18 cellular contexts compared by ENCODE assay signal in genomic region chr18:46388295-46388694, GRCh38.
DNase-seq lines count a peak whose midpoint lies in the region; ATAC-seq, FAIRE-seq and TF ChIP-seq lines count a peak whose summit lies in the region.
"Had no signal": no experiment of that assay in that cellular context is flagged by ENCODE, and none has a peak within 500 bp of the region (broad histone marks: within the 10 kb centered on the region; RNA-seq: fewer than 3 reads in every experiment).

No MANE protein-coding gene starts in this region.

- H3K4me2 ChIP-seq in keratinocyte (ENCODE audit: control insufficient read depth, extremely low read depth, insufficient read depth, low read depth, low read length), result peak overlapping the region; percentile 93
- H3K4me2 ChIP-seq: A549 had no signal

- no peak overlapping the region for H3K27ac Mint-ChIP-seq in activated CD4-positive, alpha-beta T cell treated with anti-CD3 and anti-CD28 coated beads for 36 hours
- H3K27ac Mint-ChIP-seq: IgD-negative memory B cell had no signal

- H3K4me3 Mint-ChIP-seq in activated CD4-positive, alpha-beta T cell treated with anti-CD3 and anti-CD28 coated beads for 36 hours, result no peak overlapping the region
- H3K4me3 Mint-ChIP-seq: IgD-negative memory B cell had no signal

- H3K4me1 ChIP-seq in keratinocyte (ENCODE audit: control insufficient read depth, extremely low read depth, insufficient read depth, low read length) (peaks cover 26% of the 10 kb centered on the region), skeletal muscle tissue (ENCODE audit: control insufficient read depth in 3 of 3, insufficient read depth in 3 of 3, low read length in 3 of 3) (peaks cover 21 to 29% (median 27%) of the 10 kb centered on the region in 3 donors)
- H3K4me1 ChIP-seq: A549, Caco-2 had no signal

- DNase-seq in RWPE1 (ENCODE audit: low spot score) (no peak), bronchial epithelial cell (ENCODE audit: low read depth) (peak; percentile 61), keratinocyte (ENCODE audit: low read depth, low spot score) (peak; percentile 56), RPMI8226 (no peak)
- DNase-seq in activated CD4-positive, alpha-beta T cell treated with anti-CD3 and anti-CD28 coated beads for 36 hours, result no peak
- DNase-seq: Caco-2; GM23248; MV-4-11; NCI-H1436; NCI-H2029 treated with DMSO at 0.1 percent for 48 hours; NCI-H2227 treated with DMSO at 0.1 percent for 48 hours; NCI-H526 treated with DMSO at 0.1 percent for 48 hours; NK-92 treated with Interleukin-12 subunit alpha and Interleukin-12 subunit beta, amount 100 ng/mL, for 24 hours had no signal

- no peaks in the 10 kb centered on the region for H3K4me1 Mint-ChIP-seq in activated CD4-positive, alpha-beta T cell treated with anti-CD3 and anti-CD28 coated beads for 36 hours

- H3K27ac ChIP-seq in RWPE1, result peak overlapping the region; percentile 93
- peak overlapping the region; percentile 87 for H3K27ac ChIP-seq in keratinocyte (ENCODE audit: control insufficient read depth, insufficient read depth, low read length)
- H3K27ac ChIP-seq in skeletal muscle tissue (ENCODE audit: low read depth, low read length), result peak overlapping the region; percentile 62
- H3K27ac ChIP-seq: A549, C4-2B, GM23248 had no signal

- peak overlapping the region; percentile 60 for H2AFZ ChIP-seq in keratinocyte (ENCODE audit: control insufficient read depth, low read length)
- H2AFZ ChIP-seq: GM23248 had no signal

- no peaks in the 10 kb centered on the region for H3K9me3 ChIP-seq in keratinocyte (ENCODE audit: control insufficient read depth, low read depth, low read length)
- H3K9me3 ChIP-seq in skeletal muscle tissue (ENCODE audit: control insufficient read depth in 3 of 3, low read length in 3 of 3), result no peaks in the 10 kb centered on the region
- H3K9me3 ChIP-seq: A549, Caco-2 had no signal

- FAIRE-seq in bronchial epithelial cell (lab: Jason Lieb, UNC) (no peak), keratinocyte (lab: Jason Lieb, UNC) (peak; percentile 90)
- FAIRE-seq: A549 had no signal

- H3K27me3 ChIP-seq in bronchial epithelial cell (ENCODE audit: control insufficient read depth, insufficient read depth, low read length) (no peaks in the 10 kb centered on the region), keratinocyte (ENCODE audit: control insufficient read depth, extremely low read depth, insufficient read depth, low read length) (no peaks in the 10 kb centered on the region), skeletal muscle tissue (ENCODE audit: control insufficient read depth in 3 of 3, insufficient read depth in 3 of 3, low read length in 3 of 3) (no peaks in the 10 kb centered on the region)

- dilution Hi-C loops in keratinocyte (cut with MboI; ENCODE audit: extremely low pct_ligation_motif_present, low sequenced_read_pairs), result no loop called here

- intact Hi-C loops in activated CD4-positive, alpha-beta T cell treated with anti-CD3 and anti-CD28 coated beads for 36 hours (cut with DNase I, micrococcal nuclease), result no loop called here

- H3K9me3 Mint-ChIP-seq in activated CD4-positive, alpha-beta T cell treated with anti-CD3 and anti-CD28 coated beads for 36 hours (ENCODE audit: low read depth), result no peaks in the 10 kb centered on the region
- H3K9me3 Mint-ChIP-seq: IgD-negative memory B cell had no signal

- CTCF ChIA-PET in RWPE1 (lab: Yijun Ruan, JAX), result interaction anchor here (0.7 kb wide), 1 partner anchor 94 kb away, joined by 3 read pairs; no protein-coding TSS in a partner anchor
- CTCF ChIA-PET in activated CD4-positive, alpha-beta T cell treated with anti-CD3 and anti-CD28 coated beads for 36 hours (lab: Charles Lee), result no interaction called here

- no peaks in the 10 kb centered on the region for H3K9me1 ChIP-seq in keratinocyte (ENCODE audit: control insufficient read depth, extremely low read depth, insufficient read depth, low read length)

- H3K9ac ChIP-seq in keratinocyte (ENCODE audit: control insufficient read depth, extremely low read depth, insufficient read depth, low read length) (peak overlapping the region; percentile 66), skeletal muscle tissue (ENCODE audit: low read depth in 1 of 3, low read length in 3 of 3) (peak overlapping the region in 2 of 3 donors; percentile 3 to 79)
- H3K9ac ChIP-seq: GM23248 had no signal

- ATAC-seq in activated CD4-positive, alpha-beta T cell treated with anti-CD3 and anti-CD28 coated beads for 36 hours, result no peak
- no peak for ATAC-seq in GM19455 (IDR thresholded peaks at IDR 0.05; ENCODE audit: unreplicated experiment)
- ATAC-seq: A549 had no signal

- H3K36me3 Mint-ChIP-seq in activated CD4-positive, alpha-beta T cell treated with anti-CD3 and anti-CD28 coated beads for 36 hours (ENCODE audit: low read depth), result no peaks in the 10 kb centered on the region
- H3K36me3 Mint-ChIP-seq: IgD-negative memory B cell had no signal

- POLR2A ChIA-PET in RWPE1 (lab: Yijun Ruan, JAX; ENCODE audit: low non-redundant PET), result no interaction called here
- POLR2A ChIA-PET in activated CD4-positive, alpha-beta T cell treated with anti-CD3 and anti-CD28 coated beads for 36 hours (lab: Charles Lee), result no interaction called here

- H4K20me1 ChIP-seq in keratinocyte (ENCODE audit: control insufficient read depth, extremely low read depth, insufficient read depth, low read length), result no peaks in the 10 kb centered on the region

- H3K4me3 ChIP-seq in bronchial epithelial cell (ENCODE audit: low read depth, low read length) (no peak overlapping the region), keratinocyte (ENCODE audit: control insufficient read depth in 2 of 3, extremely low read depth in 1 of 3, insufficient read depth in 2 of 3, low read depth in 1 of 3, low read length in 3 of 3) (peak overlapping the region in 2 of 3 experiments; percentile 35 to 39), skeletal muscle tissue (ENCODE audit: low read length in 3 of 3) (no peak overlapping the region)
- H3K4me3 ChIP-seq: A549, GM23248 had no signal

- no peaks in the 10 kb centered on the region for H3K79me2 ChIP-seq in keratinocyte (ENCODE audit: control insufficient read depth, insufficient read depth, low read length)

- H3K27me3 Mint-ChIP-seq in activated CD4-positive, alpha-beta T cell treated with anti-CD3 and anti-CD28 coated beads for 36 hours, result peaks cover 2% of the 10 kb centered on the region

- H3K36me3 ChIP-seq in bronchial epithelial cell (ENCODE audit: control insufficient read depth, insufficient read depth, low read length), result no peaks in the 10 kb centered on the region
- no peaks in the 10 kb centered on the region for H3K36me3 ChIP-seq in keratinocyte (ENCODE audit: control insufficient read depth in 2 of 2, extremely low read depth in 1 of 2, insufficient read depth in 2 of 2, low read length in 2 of 2)
- no peaks in the 10 kb centered on the region for H3K36me3 ChIP-seq in skeletal muscle tissue (ENCODE audit: control insufficient read depth in 3 of 3, insufficient read depth in 3 of 3, low read length in 3 of 3)

- no peak for TF ChIP-seq CTCF in RWPE1 (conservative IDR thresholded peaks at IDR 0.05; ENCODE audit: low read depth)
- TF ChIP-seq CTCF in bronchial epithelial cell (IDR thresholded peaks at IDR 0.05; ENCODE audit: insufficient read depth, low read length, severe bottlenecking), result no peak
- TF ChIP-seq CTCF in keratinocyte (optimal IDR thresholded peaks at IDR 0.05 in 1 of 3, IDR thresholded peaks at IDR 0.05 in 1 of 3, conservative IDR thresholded peaks at IDR 0.05 in 1 of 3; ENCODE audit: extremely low read depth in 1 of 3, insufficient read depth in 2 of 3, low read length in 3 of 3), result no peak

Comparison
In these comparisons a context has a peak if more than half of its experiments do, and no peak if none do; other contexts are left out.
1. DNase-seq: peak in bronchial epithelial cell (single experiment) and keratinocyte (single experiment); none in RWPE1 (single experiment), activated CD4-positive, alpha-beta T cell treated with anti-CD3 and anti-CD28 coated beads for 36 hours (single experiment) and RPMI8226 (single experiment).
2. H3K4me3 ChIP-seq: peak in keratinocyte (2 of 3); none in bronchial epithelial cell (single experiment) and skeletal muscle tissue (0 of 3).
3. Peak in every context shown above with its lines, with median percentiles within 50 percentile points of each other: H3K27ac ChIP-seq.